1 cellular context compared by ENCODE assay signal in the genomic region with DNA sequence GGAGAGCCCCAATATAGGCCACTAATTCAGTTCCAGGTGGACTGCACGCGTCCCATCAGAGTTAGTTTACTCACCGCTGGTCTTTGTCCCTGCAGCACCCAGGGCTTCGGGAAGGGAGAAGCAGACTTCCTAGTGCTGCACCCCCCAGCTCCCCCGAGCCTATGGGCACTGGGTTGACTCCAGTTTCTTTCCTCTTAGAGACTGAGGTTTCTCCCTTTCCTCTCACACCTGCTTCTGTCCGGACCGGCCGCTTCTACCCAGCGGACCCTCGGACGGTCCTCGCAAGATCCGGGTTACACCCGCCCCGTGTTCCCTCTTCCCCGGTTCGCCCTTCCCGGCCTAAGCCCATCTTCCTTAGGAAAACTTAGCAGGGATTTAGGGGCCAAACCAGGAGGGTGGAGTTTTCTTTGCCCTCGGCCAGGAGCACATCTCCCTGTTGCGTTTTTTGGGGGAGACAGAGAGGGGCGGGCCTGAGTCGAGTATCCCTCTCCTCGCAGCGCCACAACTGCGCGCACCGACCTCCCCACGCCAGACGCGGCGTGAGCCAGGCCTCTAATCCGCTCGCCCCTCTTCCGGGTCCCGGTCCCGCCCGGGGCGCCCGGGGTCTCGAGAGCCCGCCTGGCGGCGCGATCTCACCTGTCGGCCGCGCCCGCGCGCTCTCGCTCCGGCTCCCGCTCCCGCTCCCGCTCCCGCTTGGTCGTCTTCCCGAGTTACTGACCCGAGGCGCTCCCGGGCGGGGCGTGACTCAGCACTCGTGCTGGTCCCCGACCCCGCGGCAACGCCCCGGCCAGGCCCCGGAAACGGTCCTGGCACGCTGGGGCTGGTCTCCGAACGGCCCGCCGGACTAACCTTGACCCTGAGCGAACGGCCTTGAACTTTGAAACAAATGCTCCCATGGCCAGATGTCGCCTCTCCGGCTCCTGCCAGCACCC.
TF ChIP-seq lines count a peak whose summit lies in the region.

AIFM2 (minus strand) TSS at position 728 of the 932 bp plus-strand sequence. CDS start 8,741 bp downstream, outside the sequence.

TF ChIP-seq in HepG2, 621 proteins besides CTCF, POLR2A, EP300 and RAD21 (continued from another document and continues in another):
- no peak for TF ChIP-seq ZNF407 (CRISPR knock-in tag; IDR thresholded peaks at IDR 0.05; ENCODE audit: not compliant biosample characterization)
- peak; percentile 71 for TF ChIP-seq TGIF2 (CRISPR knock-in tag; IDR thresholded peaks at IDR 0.05)
- TF ChIP-seq, protein P1, sequence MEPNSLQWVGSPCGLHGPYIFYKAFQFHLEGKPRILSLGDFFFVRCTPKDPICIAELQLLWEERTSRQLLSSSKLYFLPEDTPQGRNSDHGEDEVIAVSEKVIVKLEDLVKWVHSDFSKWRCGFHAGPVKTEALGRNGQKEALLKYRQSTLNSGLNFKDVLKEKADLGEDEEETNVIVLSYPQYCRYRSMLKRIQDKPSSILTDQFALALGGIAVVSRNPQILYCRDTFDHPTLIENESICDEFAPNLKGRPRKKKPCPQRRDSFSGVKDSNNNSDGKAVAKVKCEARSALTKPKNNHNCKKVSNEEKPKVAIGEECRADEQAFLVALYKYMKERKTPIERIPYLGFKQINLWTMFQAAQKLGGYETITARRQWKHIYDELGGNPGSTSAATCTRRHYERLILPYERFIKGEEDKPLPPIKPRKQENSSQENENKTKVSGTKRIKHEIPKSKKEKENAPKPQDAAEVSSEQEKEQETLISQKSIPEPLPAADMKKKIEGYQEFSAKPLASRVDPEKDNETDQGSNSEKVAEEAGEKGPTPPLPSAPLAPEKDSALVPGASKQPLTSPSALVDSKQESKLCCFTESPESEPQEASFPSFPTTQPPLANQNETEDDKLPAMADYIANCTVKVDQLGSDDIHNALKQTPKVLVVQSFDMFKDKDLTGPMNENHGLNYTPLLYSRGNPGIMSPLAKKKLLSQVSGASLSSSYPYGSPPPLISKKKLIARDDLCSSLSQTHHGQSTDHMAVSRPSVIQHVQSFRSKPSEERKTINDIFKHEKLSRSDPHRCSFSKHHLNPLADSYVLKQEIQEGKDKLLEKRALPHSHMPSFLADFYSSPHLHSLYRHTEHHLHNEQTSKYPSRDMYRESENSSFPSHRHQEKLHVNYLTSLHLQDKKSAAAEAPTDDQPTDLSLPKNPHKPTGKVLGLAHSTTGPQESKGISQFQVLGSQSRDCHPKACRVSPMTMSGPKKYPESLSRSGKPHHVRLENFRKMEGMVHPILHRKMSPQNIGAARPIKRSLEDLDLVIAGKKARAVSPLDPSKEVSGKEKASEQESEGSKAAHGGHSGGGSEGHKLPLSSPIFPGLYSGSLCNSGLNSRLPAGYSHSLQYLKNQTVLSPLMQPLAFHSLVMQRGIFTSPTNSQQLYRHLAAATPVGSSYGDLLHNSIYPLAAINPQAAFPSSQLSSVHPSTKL (CRISPR knock-in tag; IDR thresholded peaks at IDR 0.05) = peak; percentile 95
- TF ChIP-seq CEBPG (CRISPR knock-in tag; IDR thresholded peaks at IDR 0.05) = no peak
- no peak for TF ChIP-seq ZFP62 (CRISPR knock-in tag; IDR thresholded peaks at IDR 0.05)
- TF ChIP-seq ZNF670 (CRISPR knock-in tag; IDR thresholded peaks at IDR 0.05; ENCODE audit: borderline replicate concordance) = peak; percentile 86; the same call in 1 of the 2 replicates
- no peak; the same call in 1 of the 2 replicates for TF ChIP-seq TIGD3 (CRISPR knock-in tag; IDR thresholded peaks at IDR 0.05; ENCODE audit: borderline replicate concordance)
- TF ChIP-seq ZNF333 (CRISPR knock-in tag; IDR thresholded peaks at IDR 0.05; ENCODE audit: borderline replicate concordance) = no peak
- peak; percentile 96 for TF ChIP-seq NCOA1 (CRISPR knock-in tag; IDR thresholded peaks at IDR 0.05)
- peak; percentile 78 for TF ChIP-seq NCOA2 (CRISPR knock-in tag; IDR thresholded peaks at IDR 0.05)
- no peak for TF ChIP-seq PRMT3 (CRISPR knock-in tag; IDR thresholded peaks at IDR 0.05; ENCODE audit: borderline replicate concordance, low read depth)
- no peak for TF ChIP-seq ZNF274 (CRISPR knock-in tag; IDR thresholded peaks at IDR 0.05)
- TF ChIP-seq ZNF30 (CRISPR knock-in tag; IDR thresholded peaks at IDR 0.05) = peak; percentile 48; the same call in 1 of the 2 replicates
- peak; percentile 51; the same call in 1 of the 2 replicates for TF ChIP-seq GMEB1 (CRISPR knock-in tag; IDR thresholded peaks at IDR 0.05; ENCODE audit: borderline replicate concordance)
- no peak for TF ChIP-seq HNRNPH1 (optimal IDR thresholded peaks at IDR 0.05; ENCODE audit: low read depth, low read length)
- no peak for TF ChIP-seq ZBTB1 (CRISPR knock-in tag; IDR thresholded peaks at IDR 0.05; ENCODE audit: borderline replicate concordance)
- no peak for TF ChIP-seq ZNF619 (CRISPR knock-in tag; IDR thresholded peaks at IDR 0.05)
- peak; percentile 96 for TF ChIP-seq ZGPAT (CRISPR knock-in tag; IDR thresholded peaks at IDR 0.05)
- TF ChIP-seq, protein P2, sequence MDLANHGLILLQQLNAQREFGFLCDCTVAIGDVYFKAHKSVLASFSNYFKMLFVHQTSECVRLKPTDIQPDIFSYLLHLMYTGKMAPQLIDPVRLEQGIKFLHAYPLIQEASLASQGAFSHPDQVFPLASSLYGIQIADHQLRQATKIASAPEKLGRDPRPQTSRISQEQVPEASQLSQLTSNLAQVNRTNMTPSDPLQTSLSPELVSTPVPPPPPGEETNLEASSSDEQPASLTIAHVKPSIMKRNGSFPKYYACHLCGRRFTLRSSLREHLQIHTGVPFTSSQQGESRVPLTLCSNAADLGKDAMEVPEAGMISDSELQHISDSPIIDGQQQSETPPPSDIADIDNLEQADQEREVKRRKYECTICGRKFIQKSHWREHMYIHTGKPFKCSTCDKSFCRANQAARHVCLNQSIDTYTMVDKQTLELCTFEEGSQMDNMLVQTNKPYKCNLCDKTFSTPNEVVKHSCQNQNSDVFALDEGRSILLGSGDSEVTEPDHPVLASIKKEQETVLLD (CRISPR knock-in tag; IDR thresholded peaks at IDR 0.05; ENCODE audit: low read depth) = peak; percentile 94
- TF ChIP-seq ZNF790 (CRISPR knock-in tag; IDR thresholded peaks at IDR 0.05; ENCODE audit: borderline replicate concordance) = no peak
- TF ChIP-seq ZSCAN20 (CRISPR knock-in tag; IDR thresholded peaks at IDR 0.05; ENCODE audit: borderline replicate concordance) = peak; percentile 68; the same call in 1 of the 2 replicates
- no peak for TF ChIP-seq TOPORS (CRISPR knock-in tag; IDR thresholded peaks at IDR 0.05)
- peak; percentile 41; the same call in 1 of the 2 replicates for TF ChIP-seq HBP1 (CRISPR knock-in tag; IDR thresholded peaks at IDR 0.05; ENCODE audit: low read depth)
- peak; percentile 88; the same call in 1 of the 2 replicates for TF ChIP-seq NFE2L1 (CRISPR knock-in tag; IDR thresholded peaks at IDR 0.05; ENCODE audit: borderline replicate concordance)
- no peak for TF ChIP-seq ZNF383 (CRISPR knock-in tag; IDR thresholded peaks at IDR 0.05; ENCODE audit: borderline replicate concordance)
- TF ChIP-seq SP4 (CRISPR knock-in tag; IDR thresholded peaks at IDR 0.05) = peak; percentile 34; the same call in 1 of the 2 replicates
- TF ChIP-seq SRSF1 (optimal IDR thresholded peaks at IDR 0.05; ENCODE audit: low read depth, low read length) = no peak
- peak; percentile 39; the same call in 1 of the 2 replicates for TF ChIP-seq NFIC (IDR thresholded peaks at IDR 0.05; ENCODE audit: low read length)
- no peak for TF ChIP-seq NPAS2 (CRISPR knock-in tag; IDR thresholded peaks at IDR 0.05; ENCODE audit: borderline replicate concordance)
